8 cellular contexts compared by ENCODE assay signal in genomic region chr6:122184260-122184934, GRCh38.
DNase-seq lines count a peak whose midpoint lies in the region; ATAC-seq, FAIRE-seq and TF ChIP-seq lines count a peak whose summit lies in the region.

No MANE protein-coding gene starts in this region.

- no peaks in the 10 kb centered on the region for H3K36me3 Mint-ChIP-seq in T-helper 2 cell treated with Interferon-gamma antibody and Interleukin-4, amounts not matched to agents 5 μg/mL and 100 μg/mL, for 36 hours (ENCODE audit: low read depth)
- H3K36me3 Mint-ChIP-seq in activated T-helper 1 cell treated with anti-CD3 and anti-CD28 coated beads, Interleukin-12 subunit alpha, Interleukin-12 subunit beta, Interleukin-2, Interleukin-4 antibody, amounts not matched to agents 30 ng/mL and 10 ng/mL and 1 ng/mL, durations not matched to agents 14 hours and 24 hours and 36 hours (ENCODE audit: low read depth): no peaks in the 10 kb centered on the region

- DNase-seq in OCI-M1 (lab: John Stamatoyannopoulos, UW) (peak; percentile 57), fibroblast of mammary gland (ENCODE audit: low read depth) (peak; percentile 54), renal cortical epithelial cell (ENCODE audit: low read depth) (peak; percentile 14), GM12891 (ENCODE audit: insufficient read length, low spot score) (no peak)
- no peak for DNase-seq in T-helper 2 cell treated with Interferon-gamma antibody and Interleukin-4, amounts not matched to agents 5 μg/mL and 100 μg/mL, for 36 hours (ENCODE audit: low spot score)
- no peak for DNase-seq in activated T-helper 1 cell treated with anti-CD3 and anti-CD28 coated beads, Interleukin-12 subunit alpha, Interleukin-12 subunit beta, Interleukin-2, Interleukin-4 antibody, amounts not matched to agents 30 ng/mL and 10 ng/mL and 1 ng/mL, durations not matched to agents 14 hours and 24 hours and 36 hours (ENCODE audit: low spot score)

- H3K27me3 Mint-ChIP-seq in T-helper 2 cell treated with Interferon-gamma antibody and Interleukin-4, amounts not matched to agents 5 μg/mL and 100 μg/mL, for 36 hours (ENCODE audit: low read depth): no peaks in the 10 kb centered on the region
- no peaks in the 10 kb centered on the region for H3K27me3 Mint-ChIP-seq in activated T-helper 1 cell treated with anti-CD3 and anti-CD28 coated beads, Interleukin-12 subunit alpha, Interleukin-12 subunit beta, Interleukin-2, Interleukin-4 antibody, amounts not matched to agents 30 ng/mL and 10 ng/mL and 1 ng/mL, durations not matched to agents 14 hours and 24 hours and 36 hours (ENCODE audit: insufficient read depth)

- intact Hi-C loops in activated T-helper 1 cell treated with anti-CD3 and anti-CD28 coated beads, Interleukin-12 subunit alpha, Interleukin-12 subunit beta, Interleukin-2, Interleukin-4 antibody, amounts not matched to agents 30 ng/mL and 10 ng/mL and 1 ng/mL, durations not matched to agents 14 hours and 24 hours and 36 hours (cut with micrococcal nuclease): no loop called here

- TF ChIP-seq CTCF in fibroblast of mammary gland (conservative IDR thresholded peaks at IDR 0.05; ENCODE audit: control insufficient read depth, insufficient read depth, low read depth, low read length): peak; percentile 53

- H3K4me3 ChIP-seq in fibroblast of mammary gland (ENCODE audit: control insufficient read depth, low read depth, low read length): no peak overlapping the region

- no peak for TF ChIP-seq POLR2A in GM12891 (IDR thresholded peaks at IDR 0.05; ENCODE audit: low read depth, low read length)

- ATAC-seq in GM18517 (IDR thresholded peaks at IDR 0.05; ENCODE audit: unreplicated experiment): no peak

- no peaks in the 10 kb centered on the region for H3K4me1 Mint-ChIP-seq in T-helper 2 cell treated with Interferon-gamma antibody and Interleukin-4, amounts not matched to agents 5 μg/mL and 100 μg/mL, for 36 hours (ENCODE audit: low read depth)
- H3K4me1 Mint-ChIP-seq in activated T-helper 1 cell treated with anti-CD3 and anti-CD28 coated beads, Interleukin-12 subunit alpha, Interleukin-12 subunit beta, Interleukin-2, Interleukin-4 antibody, amounts not matched to agents 30 ng/mL and 10 ng/mL and 1 ng/mL, durations not matched to agents 14 hours and 24 hours and 36 hours (ENCODE audit: low read depth): no peaks in the 10 kb centered on the region

- H3K4me3 Mint-ChIP-seq in T-helper 2 cell treated with Interferon-gamma antibody and Interleukin-4, amounts not matched to agents 5 μg/mL and 100 μg/mL, for 36 hours: no peak overlapping the region
- H3K4me3 Mint-ChIP-seq in activated T-helper 1 cell treated with anti-CD3 and anti-CD28 coated beads, Interleukin-12 subunit alpha, Interleukin-12 subunit beta, Interleukin-2, Interleukin-4 antibody, amounts not matched to agents 30 ng/mL and 10 ng/mL and 1 ng/mL, durations not matched to agents 14 hours and 24 hours and 36 hours: no peak overlapping the region

- no peak overlapping the region for H3K27ac Mint-ChIP-seq in T-helper 2 cell treated with Interferon-gamma antibody and Interleukin-4, amounts not matched to agents 5 μg/mL and 100 μg/mL, for 36 hours
- H3K27ac Mint-ChIP-seq in activated T-helper 1 cell treated with anti-CD3 and anti-CD28 coated beads, Interleukin-12 subunit alpha, Interleukin-12 subunit beta, Interleukin-2, Interleukin-4 antibody, amounts not matched to agents 30 ng/mL and 10 ng/mL and 1 ng/mL, durations not matched to agents 14 hours and 24 hours and 36 hours: no peak overlapping the region

- no peaks in the 10 kb centered on the region for H3K9me3 Mint-ChIP-seq in T-helper 2 cell treated with Interferon-gamma antibody and Interleukin-4, amounts not matched to agents 5 μg/mL and 100 μg/mL, for 36 hours
- no peaks in the 10 kb centered on the region for H3K9me3 Mint-ChIP-seq in activated T-helper 1 cell treated with anti-CD3 and anti-CD28 coated beads, Interleukin-12 subunit alpha, Interleukin-12 subunit beta, Interleukin-2, Interleukin-4 antibody, amounts not matched to agents 30 ng/mL and 10 ng/mL and 1 ng/mL, durations not matched to agents 14 hours and 24 hours and 36 hours

- FAIRE-seq in G401.6 (lab: Jason Lieb, UNC): peak; percentile 98
- no peak for FAIRE-seq in GM12891 (lab: Jason Lieb, UNC)

TF ChIP-seq in GM12891, 5 proteins besides CTCF, POLR2A, EP300 and RAD21:
- TF ChIP-seq POU2F2 (IDR thresholded peaks at IDR 0.05; ENCODE audit: low read depth, low read length): no peak
- TF ChIP-seq POLR2AphosphoS5 (IDR thresholded peaks at IDR 0.05; ENCODE audit: low read depth, low read length): no peak
- TF ChIP-seq PAX5 (IDR thresholded peaks at IDR 0.05; ENCODE audit: insufficient read depth, low read length, severe bottlenecking): no peak
- TF ChIP-seq SPI1 (IDR thresholded peaks at IDR 0.05; ENCODE audit: low read depth, low read length): no peak
- TF ChIP-seq TAF1 (IDR thresholded peaks at IDR 0.05; ENCODE audit: low read depth, low read length): no peak

Comparison
In these comparisons a context has a peak if more than half of its experiments do, and no peak if none do; other contexts are left out.
1. DNase-seq: peak in OCI-M1 (single experiment), fibroblast of mammary gland (single experiment) and renal cortical epithelial cell (single experiment); none in GM12891 (single experiment), T-helper 2 cell treated with Interferon-gamma antibody and Interleukin-4, amounts not matched to agents 5 μg/mL and 100 μg/mL, for 36 hours (single experiment) and activated T-helper 1 cell treated with anti-CD3 and anti-CD28 coated beads, Interleukin-12 subunit alpha, Interleukin-12 subunit beta, Interleukin-2, Interleukin-4 antibody, amounts not matched to agents 30 ng/mL and 10 ng/mL and 1 ng/mL, durations not matched to agents 14 hours and 24 hours and 36 hours (single experiment).